Comparison of ENCODE assay signal across 16 cellular contexts in genomic region chr1:23741609-23742008, GRCh38. TPM values are rescaled to one million over a fixed set of nuclear protein-coding genes. Genes with fewer than 3 reads are reported as not detected.
A peak's percentile ranks its signal among the peaks of the same experiment; 100 is the strongest.
DNase-seq lines count a peak whose midpoint lies in the region; ATAC-seq and TF ChIP-seq lines count a peak whose summit lies in the region.
"Had no signal": no experiment of that assay in that cellular context is flagged by ENCODE, and none has a peak within 500 bp of the region (broad histone marks: within the 10 kb centered on the region; RNA-seq: fewer than 3 reads in every experiment).

No MANE protein-coding gene starts in this region.

- peak; percentile 48 for DNase-seq in AG10803 (ENCODE audit: low read depth)
- no peak for DNase-seq in GM23338 (ENCODE audit: low spot score)
- DNase-seq in activated T-helper 2 cell treated with anti-CD3 and anti-CD28 coated beads, Interferon-gamma antibody, Interleukin-2, Interleukin-4, amounts not matched to agents 10 μg/mL and 5 μg/mL and 100 μg/mL, durations not matched to agents 14 hours and 24 hours and 36 hours (ENCODE audit: low spot score) = no peak
- DNase-seq in mesothelial cell of epicardium (ENCODE audit: low spot score in 2 of 2, unreplicated experiment in 2 of 2) = no peak
- DNase-seq in left lung = no peak
- no peak for DNase-seq in esophagus squamous epithelium (lab: John Stamatoyannopoulos, UW)
- no peak for DNase-seq in activated CD8-positive, alpha-beta memory T cell treated with anti-CD3 and anti-CD28 coated beads, Interleukin-2, amount 50 U/mL, for 4 hours
- DNase-seq: activated CD4-positive, CD25-positive, alpha-beta regulatory T cell treated with anti-CD3 and anti-CD28 coated beads, Interleukin-2, amount 50 U/mL, for 72 hours; anterior cingulate cortex; NCI-H1417; NCI-H2171 treated with DMSO at 0.1 percent for 48 hours; NCI-H774; stimulated activated CD4-positive, alpha-beta T cell treated with anti-CD3 and anti-CD28 coated beads, Interleukin-15, amount 100 ng/mL, for 24 hours; SW 1271 had no signal

- H3K4me3 Mint-ChIP-seq in GM23338 = peak overlapping the region; percentile 79; the same call in 2 of the 3 replicates
- H3K4me3 Mint-ChIP-seq in activated T-helper 2 cell treated with anti-CD3 and anti-CD28 coated beads, Interferon-gamma antibody, Interleukin-2, Interleukin-4, amounts not matched to agents 10 μg/mL and 5 μg/mL and 100 μg/mL, durations not matched to agents 14 hours and 24 hours and 36 hours (ENCODE audit: low read depth) = peak overlapping the region; percentile 89
- H3K4me3 Mint-ChIP-seq in mesothelial cell of epicardium = peak overlapping the region; percentile 83

- no peaks in the 10 kb centered on the region for H3K9me2 ChIP-seq in GM23338 (ENCODE audit: insufficient read depth)

- H3K27ac ChIP-seq in GM23338 (ENCODE audit: low read depth) = no peak overlapping the region
- H3K27ac ChIP-seq in left lung = no peak overlapping the region
- no peak overlapping the region for H3K27ac ChIP-seq in esophagus squamous epithelium
- H3K27ac ChIP-seq: neutrophil had no signal

- H3K79me2 ChIP-seq in GM23338 (replicated peaks; ENCODE audit: insufficient read depth) = peaks cover 29% of the 10 kb centered on the region

- H3F3A ChIP-seq in GM23338 (replicated peaks; ENCODE audit: low read depth) = no peaks in the 10 kb centered on the region

- no peak overlapping the region for H2AFZ ChIP-seq in GM23338

- TF ChIP-seq CTCF in AG10803 (conservative IDR thresholded peaks at IDR 0.05; ENCODE audit: low read length) = no peak
- no peak for TF ChIP-seq CTCF in GM23338 (conservative IDR thresholded peaks at IDR 0.05; ENCODE audit: low read depth in 2 of 2)
- TF ChIP-seq CTCF in mesothelial cell of epicardium (IDR thresholded peaks at IDR 0.05; ENCODE audit: unreplicated experiment) = no peak
- no peak for TF ChIP-seq CTCF in left lung (IDR thresholded peaks at IDR 0.05)
- no peak for TF ChIP-seq CTCF in esophagus squamous epithelium (IDR thresholded peaks at IDR 0.05)

- H3K36me3 ChIP-seq in GM23338 (ENCODE audit: insufficient read depth) (0 out of 2 replicates have a peak, but pooled peaks cover 5% of the 10 kb centered on the region), left lung (peaks cover 0 to 8% of the 10 kb centered on the region in 2 donors), esophagus squamous epithelium (peaks cover 0 to 11% (median 0%) of the 10 kb centered on the region in 3 donors)
- H3K36me3 ChIP-seq: neutrophil had no signal

- peaks cover 11% of the 10 kb centered on the region; the same call in 1 of the 2 replicates for H4K20me1 ChIP-seq in GM23338 (replicated peaks; ENCODE audit: insufficient read depth)

- H3K36me3 Mint-ChIP-seq in GM23338 (ENCODE audit: low read depth) (peaks cover 12% of the 10 kb centered on the region; the same call in 2 of the 3 replicates), mesothelial cell of epicardium (no peaks in the 10 kb centered on the region)
- H3K36me3 Mint-ChIP-seq in activated T-helper 2 cell treated with anti-CD3 and anti-CD28 coated beads, Interferon-gamma antibody, Interleukin-2, Interleukin-4, amounts not matched to agents 10 μg/mL and 5 μg/mL and 100 μg/mL, durations not matched to agents 14 hours and 24 hours and 36 hours (ENCODE audit: low read depth) = peaks cover 16% of the 10 kb centered on the region

- no peaks in the 10 kb centered on the region for H3K27me3 ChIP-seq in GM23338 (ENCODE audit: insufficient read depth)
- no peaks in the 10 kb centered on the region for H3K27me3 ChIP-seq in left lung
- no peaks in the 10 kb centered on the region for H3K27me3 ChIP-seq in esophagus squamous epithelium
- H3K27me3 ChIP-seq: neutrophil had no signal

- TF ChIP-seq POLR2A in esophagus squamous epithelium (IDR thresholded peaks at IDR 0.05) = no peak

- H3K9me3 Mint-ChIP-seq in GM23338 = no peaks in the 10 kb centered on the region
- H3K9me3 Mint-ChIP-seq in activated T-helper 2 cell treated with anti-CD3 and anti-CD28 coated beads, Interferon-gamma antibody, Interleukin-2, Interleukin-4, amounts not matched to agents 10 μg/mL and 5 μg/mL and 100 μg/mL, durations not matched to agents 14 hours and 24 hours and 36 hours = no peaks in the 10 kb centered on the region
- H3K9me3 Mint-ChIP-seq in mesothelial cell of epicardium = no peaks in the 10 kb centered on the region

- intact Hi-C loops in activated T-helper 2 cell treated with anti-CD3 and anti-CD28 coated beads, Interferon-gamma antibody, Interleukin-2, Interleukin-4, amounts not matched to agents 10 μg/mL and 5 μg/mL and 100 μg/mL, durations not matched to agents 14 hours and 24 hours and 36 hours (cut with micrococcal nuclease) = loop anchor here (2.0 kb wide), 1 partner anchor 51 kb away; the partner anchor contains the start of gene RPL11
- intact Hi-C loops in left lung (cut with DNase I) (no loop called here), esophagus squamous epithelium (cut with DNase I) (no loop called here)

- WGBS in esophagus squamous epithelium, 2 donors = 76 to 80% methylated on average over 5 of the region's 5 CpGs

- H3K4me3 ChIP-seq in AG10803 (ENCODE audit: low read length) (no peak overlapping the region), GM23338 (no peak overlapping the region), left lung (no peak overlapping the region), esophagus squamous epithelium (no peak overlapping the region)

- H3K27me3 Mint-ChIP-seq in GM23338 (ENCODE audit: insufficient read depth, low read depth, poor library complexity) (peaks cover 8% of the 10 kb centered on the region), mesothelial cell of epicardium (ENCODE audit: low read depth) (no peaks in the 10 kb centered on the region)
- H3K27me3 Mint-ChIP-seq in activated T-helper 2 cell treated with anti-CD3 and anti-CD28 coated beads, Interferon-gamma antibody, Interleukin-2, Interleukin-4, amounts not matched to agents 10 μg/mL and 5 μg/mL and 100 μg/mL, durations not matched to agents 14 hours and 24 hours and 36 hours (ENCODE audit: low read depth) = no peaks in the 10 kb centered on the region

- H3K4me1 Mint-ChIP-seq in GM23338 = peaks cover 27% of the 10 kb centered on the region
- peaks cover 35% of the 10 kb centered on the region for H3K4me1 Mint-ChIP-seq in activated T-helper 2 cell treated with anti-CD3 and anti-CD28 coated beads, Interferon-gamma antibody, Interleukin-2, Interleukin-4, amounts not matched to agents 10 μg/mL and 5 μg/mL and 100 μg/mL, durations not matched to agents 14 hours and 24 hours and 36 hours (ENCODE audit: low read depth)
- H3K4me1 Mint-ChIP-seq in mesothelial cell of epicardium = peaks cover 26% of the 10 kb centered on the region

- H3K4me1 ChIP-seq in GM23338 (ENCODE audit: insufficient read depth) (peaks cover 16% of the 10 kb centered on the region), left lung (peaks cover 0 to 32% of the 10 kb centered on the region in 2 donors), esophagus squamous epithelium (peaks cover 0 to 34% (median 22%) of the 10 kb centered on the region in 3 donors)

- H3K9me3 ChIP-seq in left lung (no peaks in the 10 kb centered on the region), esophagus squamous epithelium (no peaks in the 10 kb centered on the region)
- H3K9me3 ChIP-seq: neutrophil had no signal

- ATAC-seq in GM23338 (no peak), left lung (no peak), GM18517 (IDR thresholded peaks at IDR 0.05; ENCODE audit: unreplicated experiment) (no peak)

- H3K27ac Mint-ChIP-seq in GM23338 = peak overlapping the region; percentile 54; the same call in 1 of the 2 replicates
- H3K27ac Mint-ChIP-seq in activated T-helper 2 cell treated with anti-CD3 and anti-CD28 coated beads, Interferon-gamma antibody, Interleukin-2, Interleukin-4, amounts not matched to agents 10 μg/mL and 5 μg/mL and 100 μg/mL, durations not matched to agents 14 hours and 24 hours and 36 hours = no peak overlapping the region
- H3K27ac Mint-ChIP-seq in mesothelial cell of epicardium = no peak overlapping the region

- H3K4me2 ChIP-seq in GM23338 = no peak overlapping the region

RNA-seq across cellular contexts. Expression of gene ELOA, which starts 1.7 kb away (rescaled TPM):
- total RNA-seq in GM23338 (2014; rRNA removed; shearing (Covaris generic)) = 38.1 and 49.1 TPM in 2 replicates
- 55.7 and 57.7 TPM in 2 replicates for polyA plus RNA-seq in GM23338 (2016; fragmentation: Nextera tagmentation; extraction: Ambion mirVana)
- 42.0 and 45.5 TPM in 2 replicates for total RNA-seq in activated T-helper 2 cell treated with anti-CD3 and anti-CD28 coated beads, Interferon-gamma antibody, Interleukin-2, Interleukin-4, amounts not matched to agents 10 μg/mL and 5 μg/mL and 100 μg/mL, durations not matched to agents 14 hours and 24 hours and 36 hours
- total RNA-seq in mesothelial cell of epicardium (28.4 to 31.5 TPM (median 30.4 TPM) in 3 replicates), left lung (10 to 100 TPM; 48.6 to 50.3 TPM), esophagus squamous epithelium (10 to 100 TPM; 37.8 to 44.0 (median 41.2) TPM)

RNA-seq across cellular contexts. Expression of gene PITHD1, which starts 36.6 kb away (rescaled TPM):
- total RNA-seq in GM23338 (2014; rRNA removed; shearing (Covaris generic)) = 90.7 and 99.0 TPM in 2 replicates
- polyA plus RNA-seq in GM23338 (2016; fragmentation: Nextera tagmentation; extraction: Ambion mirVana) = 52.2 and 52.9 TPM in 2 replicates
- 71.4 and 72.7 TPM in 2 replicates for total RNA-seq in activated T-helper 2 cell treated with anti-CD3 and anti-CD28 coated beads, Interferon-gamma antibody, Interleukin-2, Interleukin-4, amounts not matched to agents 10 μg/mL and 5 μg/mL and 100 μg/mL, durations not matched to agents 14 hours and 24 hours and 36 hours
- 52.1 to 53.9 TPM (median 52.7 TPM) in 3 replicates for total RNA-seq in mesothelial cell of epicardium
- total RNA-seq in left lung = 10 to 100 TPM; 50.3 to 63.8 TPM
- 10 to 100 TPM; 57.4 to 86.3 (median 78.0) TPM for total RNA-seq in esophagus squamous epithelium

RNA-seq across cellular contexts. Expression of gene LYPLA2, which starts 49.3 kb away (rescaled TPM):
- total RNA-seq in GM23338 (2014; rRNA removed; shearing (Covaris generic)) = 180 and 204 TPM in 2 replicates
- polyA plus RNA-seq in GM23338 (2016; fragmentation: Nextera tagmentation; extraction: Ambion mirVana) = 100 and 102 TPM in 2 replicates
- total RNA-seq in activated T-helper 2 cell treated with anti-CD3 and anti-CD28 coated beads, Interferon-gamma antibody, Interleukin-2, Interleukin-4, amounts not matched to agents 10 μg/mL and 5 μg/mL and 100 μg/mL, durations not matched to agents 14 hours and 24 hours and 36 hours = 86.4 and 88.4 TPM in 2 replicates
- total RNA-seq in mesothelial cell of epicardium (75.5 to 79.1 TPM (median 76.3 TPM) in 3 replicates), left lung (10 to 100 TPM; 64.2 to 65.8 TPM), esophagus squamous epithelium (10 to 100 TPM; 51.9 to 75.5 (median 64.4) TPM)

RNA-seq across cellular contexts. Expression of gene RPL11, which starts 50.0 kb away (rescaled TPM):
- total RNA-seq in GM23338 (2014; rRNA removed; shearing (Covaris generic)) = 859 and 1,126 TPM in 2 replicates
- 1,427 and 1,484 TPM in 2 replicates for polyA plus RNA-seq in GM23338 (2016; fragmentation: Nextera tagmentation; extraction: Ambion mirVana)
- total RNA-seq in activated T-helper 2 cell treated with anti-CD3 and anti-CD28 coated beads, Interferon-gamma antibody, Interleukin-2, Interleukin-4, amounts not matched to agents 10 μg/mL and 5 μg/mL and 100 μg/mL, durations not matched to agents 14 hours and 24 hours and 36 hours = 1,169 and 1,221 TPM in 2 replicates
- total RNA-seq in mesothelial cell of epicardium (1,158 to 1,228 TPM (median 1,198 TPM) in 3 replicates), left lung (100 to 1,000 TPM; 761 to 849 TPM), esophagus squamous epithelium (1,000 to 10,000 TPM in 2 of 4 donors, 100 to 1,000 TPM in 2; 698 to 1,431 (median 989) TPM)

RNA-seq across cellular contexts. Expression of gene GALE, which starts 58.9 kb away (rescaled TPM):
- total RNA-seq in GM23338 (2014; rRNA removed; shearing (Covaris generic)) = 31.7 and 34.6 TPM in 2 replicates
- polyA plus RNA-seq in GM23338 (2016; fragmentation: Nextera tagmentation; extraction: Ambion mirVana) = 28.1 and 30.1 TPM in 2 replicates
- total RNA-seq in activated T-helper 2 cell treated with anti-CD3 and anti-CD28 coated beads, Interferon-gamma antibody, Interleukin-2, Interleukin-4, amounts not matched to agents 10 μg/mL and 5 μg/mL and 100 μg/mL, durations not matched to agents 14 hours and 24 hours and 36 hours = 57.8 and 62.1 TPM in 2 replicates
- total RNA-seq in mesothelial cell of epicardium (22.5 to 26.9 TPM (median 26.9 TPM) in 3 replicates), left lung (10 to 100 TPM; 57.5 to 68.0 TPM), esophagus squamous epithelium (10 to 100 TPM; 55.1 to 81.0 (median 60.4) TPM)
